In genomic region chr15:89782619-89782950, GRCh38 we compare ENCODE assay signal across 11 cellular contexts. TPM values are rescaled to one million over a fixed set of nuclear protein-coding genes. Genes with fewer than 3 reads are reported as not detected.
DNase-seq lines count a peak whose midpoint lies in the region; ATAC-seq, FAIRE-seq and TF ChIP-seq lines count a peak whose summit lies in the region.
"Not testable (repeated sequence)": the region's sequence is repeated elsewhere in the genome, so short reads cannot be mapped to it uniquely, and the experiment has no call there.
"Had no signal": no experiment of that assay in that cellular context is flagged by ENCODE, and none has a peak within 500 bp of the region (broad histone marks: within the 10 kb centered on the region; RNA-seq: fewer than 3 reads in every experiment).

No MANE protein-coding gene starts in this region.

- H3K4me3 ChIP-seq in GM23248; PC-3 (ENCODE audit: low read length); astrocyte (ENCODE audit: insufficient read depth, low read depth, low read length); colonic mucosa; trophoblast cell (ENCODE audit: low read depth, low read length); transverse colon: not testable (repeated sequence)

- not testable (repeated sequence) for H3K9me2 ChIP-seq in GM23248 (ENCODE audit: insufficient read depth); PC-3 (replicated peaks; ENCODE audit: low read length)

- H3K27me3 ChIP-seq in GM23248 (replicated peaks; ENCODE audit: insufficient read depth); PC-3 (ENCODE audit: low read length); astrocyte (ENCODE audit: insufficient read depth, low read length); colonic mucosa; trophoblast cell (ENCODE audit: insufficient read depth, low read length); transverse colon: not testable (repeated sequence)

- not testable (repeated sequence) for H4K8ac ChIP-seq in trophoblast cell (ENCODE audit: low read depth, low read length)

- H3K23ac ChIP-seq in trophoblast cell (ENCODE audit: low read length) = not testable (repeated sequence)

- CTCF ChIA-PET in PC-3 (lab: Charles Lee) = not testable (repeated sequence)

- peaks cover 28% of the 10 kb centered on the region for H3K36me3 ChIP-seq in GM23248 (ENCODE audit: low read depth)
- H3K36me3 ChIP-seq in PC-3 (ENCODE audit: low read depth, low read length); astrocyte (ENCODE audit: insufficient read depth, low read length); colonic mucosa; trophoblast cell (ENCODE audit: control insufficient read depth in 1 of 2, insufficient read depth in 2 of 2, low read length in 2 of 2); transverse colon: not testable (repeated sequence)

- TF ChIP-seq EP300 in transverse colon (IDR thresholded peaks at IDR 0.05; ENCODE audit: low read depth) = not testable (repeated sequence)

- BruUV-seq in PC-3 (replicated peaks; lab: Mats Ljungman, UMichigan) = not testable (repeated sequence)

- H3K4me1 Mint-ChIP-seq in astrocyte (ENCODE audit: low read depth, unreplicated experiment) = peaks cover 10% of the 10 kb centered on the region

- H3K27me3 Mint-ChIP-seq in astrocyte (ENCODE audit: low read depth, unreplicated experiment) = not testable (repeated sequence)

- not testable (repeated sequence) for H3K4me3 Mint-ChIP-seq in astrocyte (ENCODE audit: unreplicated experiment)

- H3K4ac ChIP-seq in trophoblast cell (ENCODE audit: low read depth, low read length) = not testable (repeated sequence)

- DNase-seq in GM23248; PC-3; astrocyte (ENCODE audit: low read depth); colonic mucosa; trophoblast cell; transverse colon: not testable (repeated sequence)
- peak; percentile 11 for DNase-seq in left ventricle myocardium superior

- H2AK5ac ChIP-seq in trophoblast cell (ENCODE audit: low read length) = not testable (repeated sequence)

- not testable (repeated sequence) for TF ChIP-seq CTCF in PC-3 (conservative IDR thresholded peaks at IDR 0.05; ENCODE audit: low read depth, low read length); astrocyte (IDR thresholded peaks at IDR 0.05; ENCODE audit: insufficient read depth, low read depth, low read length); colonic mucosa (IDR thresholded peaks at IDR 0.05); transverse colon (IDR thresholded peaks at IDR 0.05)

- peak overlapping the region; percentile 38 for H2BK5ac ChIP-seq in trophoblast cell (ENCODE audit: low read depth, low read length, poor library complexity)

- ATAC-seq in PC-3, left ventricle myocardium superior: not testable (repeated sequence)

- not testable (repeated sequence) for H4K91ac ChIP-seq in trophoblast cell (ENCODE audit: low read depth, low read length)

- H3K9ac ChIP-seq in GM23248; astrocyte (ENCODE audit: low read length); colonic mucosa (ENCODE audit: low read depth in 2 of 2, low read length in 2 of 2); trophoblast cell (ENCODE audit: low read length): not testable (repeated sequence)
- H3K9ac ChIP-seq in PC-3 (ENCODE audit: low read length) = peak overlapping the region; percentile 14; the same call in 1 of the 2 replicates

- H3K4me1 ChIP-seq in GM23248 (ENCODE audit: insufficient read depth) = peaks cover 37% of the 10 kb centered on the region
- H3K4me1 ChIP-seq in PC-3 (ENCODE audit: insufficient read depth, low read length) = peaks cover 67% of the 10 kb centered on the region
- H3K4me1 ChIP-seq in astrocyte (ENCODE audit: insufficient read depth, low read length) = peaks cover 18% of the 10 kb centered on the region
- peaks cover 28% of the 10 kb centered on the region for H3K4me1 ChIP-seq in colonic mucosa
- peaks cover 25 to 30% of the 10 kb centered on the region in 2 experiments for H3K4me1 ChIP-seq in trophoblast cell (ENCODE audit: control insufficient read depth in 1 of 2, insufficient read depth in 2 of 2, low read length in 2 of 2)
- H3K4me1 ChIP-seq in transverse colon = peaks cover 30 to 73% (median 46%) of the 10 kb centered on the region in 4 donors

- H3K27ac ChIP-seq in GM23248 (peak overlapping the region; percentile 65), PC-3 (ENCODE audit: low read length) (peak overlapping the region; percentile 99), colonic mucosa (peak overlapping the region; percentile 93), trophoblast cell (ENCODE audit: low read depth, low read length) (peak overlapping the region; percentile 35), transverse colon (peak overlapping the region; percentile 87 to 90 (median 89))
- H3K27ac ChIP-seq in astrocyte (ENCODE audit: low read depth, low read length) = not testable (repeated sequence)

- H2BK12ac ChIP-seq in trophoblast cell (ENCODE audit: low read length) = not testable (repeated sequence)

- FAIRE-seq in astrocyte (lab: Jason Lieb, UNC) = not testable (repeated sequence)

- in situ Hi-C loops in GM23248 (cut with MboI); transverse colon (cut with MboI; ENCODE audit: low pct_ligation_motif_present in 1 of 4, low pct_unique_long_range_greater_than_20kb in 1 of 4, low sequenced_read_pairs in 3 of 4): not testable (repeated sequence)

- H3K18ac ChIP-seq in trophoblast cell (ENCODE audit: low read length) = not testable (repeated sequence)

- not testable (repeated sequence) for H4K20me1 ChIP-seq in GM23248 (ENCODE audit: insufficient read depth); PC-3 (ENCODE audit: low read length); astrocyte (ENCODE audit: insufficient read depth, low read length)

- WGBS in GM23248 (ENCODE audit: low coverage in 1 of 2, low lambda C conversion rate in 2 of 2, missing lambda C conversion rate in 2 of 2), 2 experiments = 91 to 92% methylated on average over 8 to 9 of the region's 9 CpGs
- WGBS in trophoblast cell (ENCODE audit: extremely low coverage, insufficient coverage, insufficient read length) = no CpG with 5 or more reads among the region's 9 CpGs
- WGBS in transverse colon (ENCODE audit: low coverage in 1 of 2), 2 donors = 81% methylated on average over 9 of the region's 9 CpGs; no CpG with 5 or more reads in 1 of the 2 donors

- not testable (repeated sequence) for H3K9me3 ChIP-seq in GM23248 (ENCODE audit: low read depth); PC-3 (ENCODE audit: low read length); astrocyte (ENCODE audit: insufficient read depth, low read depth, low read length); colonic mucosa; trophoblast cell (ENCODE audit: insufficient read depth, low read depth, low read length); transverse colon

- H3K4me2 ChIP-seq in GM23248 (ENCODE audit: unreplicated experiment) = peak overlapping the region; percentile 18
- H3K4me2 ChIP-seq in PC-3 (ENCODE audit: low read length) = 0 out of 2 replicates have a peak overlapping the region, but pooled peaks have one; percentile 19
- peak overlapping the region; percentile 64 for H3K4me2 ChIP-seq in astrocyte (ENCODE audit: low read length)
- peak overlapping the region; percentile 44 for H3K4me2 ChIP-seq in trophoblast cell (ENCODE audit: low read length)

- H3K27ac Mint-ChIP-seq in astrocyte (ENCODE audit: unreplicated experiment) = not testable (repeated sequence)

- POLR2A ChIA-PET in PC-3 (lab: Charles Lee; ENCODE audit: unreplicated experiment) = interaction anchor here (0.6 kb wide), 1 partner anchor 93 kb away, joined by 3 read pairs; no protein-coding TSS in a partner anchor

- H4K12ac ChIP-seq in trophoblast cell (ENCODE audit: low read depth, low read length) = not testable (repeated sequence)

- TF ChIP-seq POLR2A in transverse colon (IDR thresholded peaks at IDR 0.05) = not testable (repeated sequence)

- not testable (repeated sequence) for H3K79me2 ChIP-seq in GM23248 (ENCODE audit: insufficient read depth); PC-3 (ENCODE audit: low read length); astrocyte (ENCODE audit: insufficient read depth, low read length); trophoblast cell (ENCODE audit: control insufficient read depth, insufficient read depth, low read length, poor library complexity)

- H3K14ac ChIP-seq in trophoblast cell (ENCODE audit: low read length) = not testable (repeated sequence)

- H3F3A ChIP-seq in GM23248 (ENCODE audit: insufficient read depth) = peaks cover 63% of the 10 kb centered on the region
- H3F3A ChIP-seq in PC-3 (ENCODE audit: low read length, unreplicated experiment) = not testable (repeated sequence)

- intact Hi-C loops in PC-3 (cut with micrococcal nuclease); colonic mucosa (cut with DNase I); left ventricle myocardium superior (cut with micrococcal nuclease); transverse colon (cut with DNase I; ENCODE audit: low total_unique reads): not testable (repeated sequence)

- not testable (repeated sequence) for H3K79me1 ChIP-seq in trophoblast cell (ENCODE audit: low read length)

- not testable (repeated sequence) for H3K36me3 Mint-ChIP-seq in astrocyte (ENCODE audit: low read depth, unreplicated experiment)

- not testable (repeated sequence) for H2AFZ ChIP-seq in GM23248; PC-3 (ENCODE audit: low read length); astrocyte (ENCODE audit: low read depth, low read length); trophoblast cell (ENCODE audit: insufficient read depth, low read length, poor library complexity)

- H3K9me3 Mint-ChIP-seq in astrocyte (ENCODE audit: unreplicated experiment) = not testable (repeated sequence)

- H2BK120ac ChIP-seq in trophoblast cell (ENCODE audit: insufficient read depth, low read length, poor library complexity) = peak overlapping the region; percentile 7

RNA-seq across cellular contexts. Expression of gene MESP2, which starts 6.5 kb away (rescaled TPM):
- total RNA-seq in GM23248 (2014; rRNA removed; shearing (Covaris generic)) = not detected in 2 replicates
- polyA plus RNA-seq in GM23248 (2016; fragmentation: Nextera tagmentation; extraction: Ambion mirVana) = not detected in 2 replicates
- total RNA-seq in PC-3 (2014; rRNA removed) = 1.1 and 1.3 TPM in 2 replicates
- not detected in 2 replicates for total RNA-seq in astrocyte
- total RNA-seq in colonic mucosa = 1 to 10 TPM in 1 of 2 donors, under 1 TPM in 1; 0.45 to 5.4 TPM
- total RNA-seq in left ventricle myocardium superior = 0.20 TPM
- 0.10 and 0.22 TPM in 2 replicates for polyA plus RNA-seq in trophoblast cell (2013)
- under 1 TPM in 2 of 4 donors, not detected in 2; 0.64 to 0.96 TPM for total RNA-seq in transverse colon
- total RNA-seq: CD8-positive, alpha-beta T cell; HT1080; Peyer's patch; SJSA1 had no signal

RNA-seq across cellular contexts. Expression of gene MESP1, which starts 31.5 kb away (rescaled TPM):
- total RNA-seq in GM23248 (2014; rRNA removed; shearing (Covaris generic)) = not detected in 2 replicates
- polyA plus RNA-seq in GM23248 (2016; fragmentation: Nextera tagmentation; extraction: Ambion mirVana) = 0.48 and 0.63 TPM in 2 replicates
- total RNA-seq in PC-3 (2014; rRNA removed) = 32.9 and 49.4 TPM in 2 replicates
- not detected in 2 replicates for total RNA-seq in astrocyte
- total RNA-seq in colonic mucosa = 10 to 100 TPM; 10.5 to 11.1 TPM
- total RNA-seq in left ventricle myocardium superior = 8.4 TPM
- polyA plus RNA-seq in trophoblast cell (2013) = 0.04 and 0.10 TPM in 2 replicates
- total RNA-seq in transverse colon = 10 to 100 TPM in 3 of 4 donors, 1 to 10 TPM in 1; 8.6 to 13.5 (median 12.5) TPM

RNA-seq across cellular contexts. Expression of gene ANPEP, which starts 32.1 kb away (rescaled TPM):
- total RNA-seq in GM23248 (2014; rRNA removed; shearing (Covaris generic)) = 464 and 467 TPM in 2 replicates
- polyA plus RNA-seq in GM23248 (2016; fragmentation: Nextera tagmentation; extraction: Ambion mirVana) = 568 and 585 TPM in 2 replicates
- total RNA-seq in PC-3 (2014; rRNA removed) (113 and 133 TPM in 2 replicates), astrocyte (0.22 and 0.25 TPM in 2 replicates), colonic mucosa (100 to 1,000 TPM; 216 to 567 TPM), left ventricle myocardium superior (7.7 TPM), transverse colon (1,000 to 10,000 TPM in 1 of 4 donors, 100 to 1,000 TPM in 3; 133 to 1,054 (median 474) TPM)
- polyA plus RNA-seq in trophoblast cell (2013) = 0.23 and 0.40 TPM in 2 replicates

Comparison
In these comparisons a context has a peak if more than half of its experiments do, and no peak if none do; other contexts are left out.
1. RNA of gene ANPEP, which starts 32.1 kb away (total RNA-seq): 133 to 1,054 TPM in transverse colon, 216 to 567 TPM in colonic mucosa, 464 to 467 TPM in GM23248 and 113 to 133 TPM in PC-3; 7.7 TPM in left ventricle myocardium superior (single experiment) and 0.22 to 0.25 TPM in astrocyte; every median in the first group is over 10 times any median in the second.
2. Peak in every context shown above with its lines, with median percentiles within 50 percentile points of each other: H3K4me2 ChIP-seq.